Comparison of ENCODE assay signal across 19 cellular contexts in genomic region chr22:42602470-42602869, GRCh38. TPM values are rescaled to one million over a fixed set of nuclear protein-coding genes. Genes with fewer than 3 reads are reported as not detected.
DNase-seq lines count a peak whose midpoint lies in the region; ATAC-seq, FAIRE-seq and TF ChIP-seq lines count a peak whose summit lies in the region.
"Had no signal": no experiment of that assay in that cellular context is flagged by ENCODE, and none has a peak within 500 bp of the region (broad histone marks: within the 10 kb centered on the region; RNA-seq: fewer than 3 reads in every experiment).

No MANE protein-coding gene starts in this region.

- TF ChIP-seq EP300 in GM12878 (IDR thresholded peaks at IDR 0.05; ENCODE audit: borderline replicate concordance in 1 of 2, control insufficient read depth in 1 of 2, low read depth in 2 of 2, low read length in 2 of 2): no peak

- peak; percentile 13 for FAIRE-seq in GM12878 (lab: Jason Lieb, UNC)
- FAIRE-seq: G401.6 had no signal

- no TSS peak for BruUV-seq in GM12878 (replicated peaks; lab: Mats Ljungman, UMichigan)

- intact Hi-C loops in activated CD4-positive, alpha-beta memory T cell treated with anti-CD3 and anti-CD28 coated beads for 36 hours (cut with micrococcal nuclease): no loop called here
- intact Hi-C loops in GM12878 (cut with micrococcal nuclease; ENCODE audit: unreplicated experiment): no loop called here
- intact Hi-C loops in lower leg skin (cut with DNase I; ENCODE audit: low total_unique reads): no loop called here

- SMC1A ChIA-PET in GM12878 (lab: Charles Lee; ENCODE audit: uncharacterized antibody, unreplicated experiment): no interaction called here

- TF ChIP-seq RAD21 in GM12878 (IDR thresholded peaks at IDR 0.05; ENCODE audit: insufficient read depth, low read depth, low read length): no peak

- peaks cover 35% of the 10 kb centered on the region for H3K36me3 Mint-ChIP-seq in activated CD4-positive, alpha-beta memory T cell treated with anti-CD3 and anti-CD28 coated beads for 36 hours
- peaks cover 57% of the 10 kb centered on the region for H3K36me3 Mint-ChIP-seq in activated CD4-positive, alpha-beta memory T cell treated with anti-CD3 and anti-CD28 coated beads, Interleukin-2, amount 10 ng/mL, durations not matched to agents 7 days and 5 days (ENCODE audit: low read depth)
- peaks cover 39 to 58% of the 10 kb centered on the region in 2 donors for H3K36me3 Mint-ChIP-seq in stimulated activated naive B cell treated with anti-CD40 and anti-IgM and Interleukin-4, amounts not matched to agents 10 μg/mL and 1 μg/mL and 100 μg/mL, for 72 hours

- no peak overlapping the region for H3K27ac ChIP-seq in GM12878 (ENCODE audit: control insufficient read depth, insufficient read depth)
- H3K27ac ChIP-seq in brain microvascular endothelial cell: no peak overlapping the region
- H3K27ac ChIP-seq: KMS-11 had no signal

- ATAC-seq in GM12878: no peak
- no peak for ATAC-seq in stimulated activated naive B cell treated with anti-CD40 and anti-IgM and Interleukin-4, amounts not matched to agents 10 μg/mL and 1 μg/mL and 100 μg/mL, for 72 hours (replicated peaks)
- no peak for ATAC-seq in GM21526 (IDR thresholded peaks at IDR 0.05; ENCODE audit: low FRiP score, unreplicated experiment)

- H3K27me3 ChIP-seq in GM12878 (replicated peaks in 1 of 2; ENCODE audit: control insufficient read depth in 2 of 2, insufficient read depth in 2 of 2, low read length in 1 of 2) (no peaks in the 10 kb centered on the region), mucosa of stomach (ENCODE audit: control insufficient read depth, insufficient read depth, low read length) (no peaks in the 10 kb centered on the region), brain microvascular endothelial cell (replicated peaks) (no peaks in the 10 kb centered on the region)

- H3K9me3 ChIP-seq in GM12878 (replicated peaks; ENCODE audit: control insufficient read depth, insufficient read depth, low read length) (no peaks in the 10 kb centered on the region), mucosa of stomach (ENCODE audit: control insufficient read depth, low read length) (no peaks in the 10 kb centered on the region)

- in situ Hi-C loops in GM12878 (cut with MboI) (no loop called here), brain microvascular endothelial cell (cut with HindIII; ENCODE audit: low pct_ligation_motif_present, low sequenced_read_pairs) (no loop called here)

- TF ChIP-seq CTCF in GM12878 (IDR thresholded peaks at IDR 0.05 in 2 of 3, conservative IDR thresholded peaks at IDR 0.05 in 1 of 3; ENCODE audit: control insufficient read depth in 2 of 3, extremely low read depth in 1 of 3, insufficient read depth in 1 of 3, low read depth in 3 of 3, low read length in 3 of 3): no peak
- no peak for TF ChIP-seq CTCF in brain microvascular endothelial cell (IDR thresholded peaks at IDR 0.05; ENCODE audit: low read depth, low read length, missing control alignments)
- TF ChIP-seq CTCF in lower leg skin (IDR thresholded peaks at IDR 0.05): no peak

- H3K9ac ChIP-seq in GM12878 (ENCODE audit: control insufficient read depth, insufficient read depth, low read length) (no peak overlapping the region), mucosa of stomach (ENCODE audit: low read length) (peak overlapping the region; percentile 40)
- H3K9ac ChIP-seq: KMS-11 had no signal

- H3K4me3 ChIP-seq in GM12878: no peak overlapping the region
- no peak overlapping the region for H3K4me3 ChIP-seq in mucosa of stomach (ENCODE audit: low read length)
- H3K4me3 ChIP-seq in brain microvascular endothelial cell (ENCODE audit: low read depth, low read length): no peak overlapping the region
- H3K4me3 ChIP-seq in lower leg skin (ENCODE audit: low read depth, poor library complexity, severe bottlenecking): no peak overlapping the region

- no peaks in the 10 kb centered on the region for H3K27me3 Mint-ChIP-seq in activated CD4-positive, alpha-beta memory T cell treated with anti-CD3 and anti-CD28 coated beads for 36 hours
- no peaks in the 10 kb centered on the region for H3K27me3 Mint-ChIP-seq in activated CD4-positive, alpha-beta memory T cell treated with anti-CD3 and anti-CD28 coated beads, Interleukin-2, amount 10 ng/mL, durations not matched to agents 7 days and 5 days
- no peaks in the 10 kb centered on the region for H3K27me3 Mint-ChIP-seq in stimulated activated naive B cell treated with anti-CD40 and anti-IgM and Interleukin-4, amounts not matched to agents 10 μg/mL and 1 μg/mL and 100 μg/mL, for 72 hours

- no peak overlapping the region for H3K4me3 Mint-ChIP-seq in activated CD4-positive, alpha-beta memory T cell treated with anti-CD3 and anti-CD28 coated beads for 36 hours
- no peak overlapping the region for H3K4me3 Mint-ChIP-seq in activated CD4-positive, alpha-beta memory T cell treated with anti-CD3 and anti-CD28 coated beads, Interleukin-2, amount 10 ng/mL, durations not matched to agents 7 days and 5 days
- H3K4me3 Mint-ChIP-seq in stimulated activated naive B cell treated with anti-CD40 and anti-IgM and Interleukin-4, amounts not matched to agents 10 μg/mL and 1 μg/mL and 100 μg/mL, for 72 hours: no peak overlapping the region
- H3K4me3 Mint-ChIP-seq: H9 had no signal

- no peaks in the 10 kb centered on the region for H3K9me3 Mint-ChIP-seq in activated CD4-positive, alpha-beta memory T cell treated with anti-CD3 and anti-CD28 coated beads for 36 hours
- no peaks in the 10 kb centered on the region for H3K9me3 Mint-ChIP-seq in activated CD4-positive, alpha-beta memory T cell treated with anti-CD3 and anti-CD28 coated beads, Interleukin-2, amount 10 ng/mL, durations not matched to agents 7 days and 5 days
- H3K9me3 Mint-ChIP-seq in stimulated activated naive B cell treated with anti-CD40 and anti-IgM and Interleukin-4, amounts not matched to agents 10 μg/mL and 1 μg/mL and 100 μg/mL, for 72 hours: no peaks in the 10 kb centered on the region

- peaks cover 23% of the 10 kb centered on the region for H3K79me2 ChIP-seq in GM12878 (ENCODE audit: control insufficient read depth, insufficient read depth, low read length)

- TF ChIP-seq POLR2A in GM12878 (IDR thresholded peaks at IDR 0.05; ENCODE audit: low read depth, low read length): no peak
- TF ChIP-seq POLR2A in lower leg skin (IDR thresholded peaks at IDR 0.05): no peak

- H4K20me1 ChIP-seq in GM12878 (ENCODE audit: control insufficient read depth, insufficient read depth): 0 out of 2 replicates have a peak, but pooled peaks cover 7% of the 10 kb centered on the region

- no peak for DNase-seq in activated CD4-positive, alpha-beta memory T cell treated with anti-CD3 and anti-CD28 coated beads for 36 hours
- no peak for DNase-seq in activated CD4-positive, alpha-beta memory T cell treated with anti-CD3 and anti-CD28 coated beads, Interleukin-2, amount 10 ng/mL, durations not matched to agents 7 days and 5 days
- no peak for DNase-seq in GM12878 (ENCODE audit: low read depth, low spot score)
- DNase-seq in stimulated activated naive B cell treated with anti-CD40 and anti-IgM and Interleukin-4, amounts not matched to agents 10 μg/mL and 1 μg/mL and 100 μg/mL, for 72 hours: no peak
- no peak for DNase-seq in brain microvascular endothelial cell
- DNase-seq in lower leg skin (ENCODE audit: low spot score in 2 of 2): no peak
- DNase-seq: 8988T, H9, MV-4-11, NCI-H1417, NCI-H187, NCI-H345, NCI-H524 treated with DMSO at 0.1 percent for 48 hours had no signal

- H3K4me2 ChIP-seq in GM12878 (ENCODE audit: control insufficient read depth, insufficient read depth): no peak overlapping the region
- H3K4me2 ChIP-seq: KMS-11 had no signal

- WGBS in GM12878 (ENCODE audit: insufficient coverage, insufficient replicate concordance, low lambda C conversion rate, missing lambda C conversion rate): 100% methylated on average over 2 of the region's 2 CpGs
- 68 to 85% methylated on average over 2 of the region's 2 CpGs for WGBS in lower leg skin, 2 donors

- H3K27ac Mint-ChIP-seq in activated CD4-positive, alpha-beta memory T cell treated with anti-CD3 and anti-CD28 coated beads for 36 hours: peak overlapping the region; percentile 18
- H3K27ac Mint-ChIP-seq in activated CD4-positive, alpha-beta memory T cell treated with anti-CD3 and anti-CD28 coated beads, Interleukin-2, amount 10 ng/mL, durations not matched to agents 7 days and 5 days: no peak overlapping the region
- peak overlapping the region; percentile 25 for H3K27ac Mint-ChIP-seq in stimulated activated naive B cell treated with anti-CD40 and anti-IgM and Interleukin-4, amounts not matched to agents 10 μg/mL and 1 μg/mL and 100 μg/mL, for 72 hours

- POLR2A ChIA-PET in activated CD4-positive, alpha-beta memory T cell treated with anti-CD3 and anti-CD28 coated beads for 36 hours (lab: Charles Lee): interaction anchor here (1.3 kb wide), 1 partner anchor 33 kb away, joined by 3 read pairs; no protein-coding TSS in a partner anchor
- POLR2A ChIA-PET in activated CD4-positive, alpha-beta memory T cell treated with anti-CD3 and anti-CD28 coated beads, Interleukin-2, amount 10 ng/mL, durations not matched to agents 7 days and 5 days (lab: Charles Lee): interaction anchor here (1.0 kb wide), 1 partner anchor 12 kb away, joined by 4 read pairs; the partner anchor contains the start of gene POLDIP3
- POLR2A ChIA-PET in GM12878 (lab: Charles Lee): no interaction called here

- H3K36me3 ChIP-seq in GM12878 (ENCODE audit: control insufficient read depth in 2 of 2, insufficient read depth in 2 of 2, low read length in 1 of 2): peaks cover 26 to 36% of the 10 kb centered on the region in 2 experiments
- peaks cover 12% of the 10 kb centered on the region for H3K36me3 ChIP-seq in mucosa of stomach (ENCODE audit: control insufficient read depth, insufficient read depth, low read length)
- peaks cover 50% of the 10 kb centered on the region for H3K36me3 ChIP-seq in brain microvascular endothelial cell (replicated peaks)

- H2AFZ ChIP-seq in GM12878 (ENCODE audit: control insufficient read depth, low read depth, low read length): no peak overlapping the region

- RAD21 ChIA-PET in GM12878 (lab: Charles Lee; ENCODE audit: unreplicated experiment): no interaction called here

- H3K4me1 ChIP-seq in GM12878 (ENCODE audit: control insufficient read depth, insufficient read depth, low read length): no peaks in the 10 kb centered on the region
- peaks cover 38% of the 10 kb centered on the region for H3K4me1 ChIP-seq in mucosa of stomach (ENCODE audit: control insufficient read depth, insufficient read depth, low read length)

- CTCF ChIA-PET in activated CD4-positive, alpha-beta memory T cell treated with anti-CD3 and anti-CD28 coated beads for 36 hours (lab: Charles Lee): no interaction called here
- CTCF ChIA-PET in activated CD4-positive, alpha-beta memory T cell treated with anti-CD3 and anti-CD28 coated beads, Interleukin-2, amount 10 ng/mL, durations not matched to agents 7 days and 5 days (lab: Charles Lee): no interaction called here
- CTCF ChIA-PET in GM12878 (lab: Yijun Ruan, JAX): no interaction called here

- peaks cover 24% of the 10 kb centered on the region for H3K4me1 Mint-ChIP-seq in activated CD4-positive, alpha-beta memory T cell treated with anti-CD3 and anti-CD28 coated beads for 36 hours (ENCODE audit: low read depth)
- H3K4me1 Mint-ChIP-seq in activated CD4-positive, alpha-beta memory T cell treated with anti-CD3 and anti-CD28 coated beads, Interleukin-2, amount 10 ng/mL, durations not matched to agents 7 days and 5 days: peaks cover 6% of the 10 kb centered on the region
- H3K4me1 Mint-ChIP-seq in stimulated activated naive B cell treated with anti-CD40 and anti-IgM and Interleukin-4, amounts not matched to agents 10 μg/mL and 1 μg/mL and 100 μg/mL, for 72 hours: peaks cover 12 to 40% of the 10 kb centered on the region in 2 donors

RNA-seq across cellular contexts. Expression of gene POLDIP3, which starts 12.2 kb away (rescaled TPM):
- 10 to 100 TPM; 64.6 to 75.3 TPM for total RNA-seq in activated CD4-positive, alpha-beta memory T cell treated with anti-CD3 and anti-CD28 coated beads for 36 hours
- total RNA-seq in activated CD4-positive, alpha-beta memory T cell treated with anti-CD3 and anti-CD28 coated beads, Interleukin-2, amount 10 ng/mL, durations not matched to agents 7 days and 5 days: 10 to 100 TPM; 71.4 to 74.7 TPM
- 25.8 and 29.0 TPM in 2 replicates for total RNA-seq in GM12878 (2013; cell fraction: nucleolus; rRNA removed)
- total RNA-seq in GM12878 (2014; rRNA removed) (32.9 and 38.9 TPM in 2 replicates), GM12878 (2014; rRNA removed; fragmentation: Illumina TruSeq; extraction: Trizol) (25.9 and 27.0 TPM in 2 replicates), GM12878 (2021) (54.1 and 55.9 TPM in 2 replicates), lower leg skin (10 to 100 TPM; 29.6 to 41.8 (median 40.8) TPM)
- 37.9 TPM for polyA plus RNA-seq in GM12878 (2011; ENCODE audit: low read depth)
- polyA plus RNA-seq in GM12878 (2011; rRNA removed) (35.6 and 54.2 TPM in 2 replicates), GM12878 (2014; fragmentation: Illumina TruSeq; extraction: Trizol) (43.3 and 52.6 TPM in 2 replicates), GM12878 (2014; fragmentation: Nextera tagmentation; extraction: Ambion mirVana) (10 to 100 TPM; 14.8 to 19.3 TPM), GM12878 (2014; rRNA removed) (46.4 and 49.3 TPM in 2 replicates), GM12878 (2016; fragmentation: Nextera tagmentation; extraction: Ambion mirVana) (10 to 100 TPM; 60.1 to 60.2 TPM)
- 41.6 and 47.6 TPM in 2 replicates for polyA plus RNA-seq in GM12878 (2011; cell fraction: cytosol; rRNA removed)
- polyA plus RNA-seq in GM12878 (2011; cell fraction: nucleus; rRNA removed): 54.4 and 62.1 TPM in 2 replicates
- 39.1 and 43.5 TPM in 2 replicates for polyA plus RNA-seq in GM12878 (2012)
- polyA minus RNA-seq in GM12878 (2011; rRNA and poly(A)+ RNA removed): 33.2 and 42.9 TPM in 2 replicates
- 13.8 and 18.2 TPM in 2 replicates for polyA minus RNA-seq in GM12878 (2011; cell fraction: cytosol; rRNA and poly(A)+ RNA removed)
- 14.7 and 20.4 TPM in 2 replicates for polyA minus RNA-seq in GM12878 (2011; cell fraction: nucleus; rRNA and poly(A)+ RNA removed)

RNA-seq across cellular contexts. Expression of gene ATP5MGL, which starts 37.9 kb away (rescaled TPM):
- total RNA-seq in activated CD4-positive, alpha-beta memory T cell treated with anti-CD3 and anti-CD28 coated beads for 36 hours: under 1 TPM; 0.38 to 0.51 TPM
- 1 to 10 TPM; 1.2 to 1.3 TPM for total RNA-seq in activated CD4-positive, alpha-beta memory T cell treated with anti-CD3 and anti-CD28 coated beads, Interleukin-2, amount 10 ng/mL, durations not matched to agents 7 days and 5 days
- total RNA-seq in GM12878 (2013; cell fraction: nucleolus; rRNA removed): 4.9 and 7.6 TPM in 2 replicates
- total RNA-seq in GM12878 (2014; rRNA removed) (0.22 and 0.40 TPM in 2 replicates), GM12878 (2014; rRNA removed; fragmentation: Illumina TruSeq; extraction: Trizol) (0.85 TPM in 1 of 2 replicates, not detected in the other), GM12878 (2021) (0.43 and 0.46 TPM in 2 replicates), lower leg skin (under 1 TPM in 1 of 4 donors, not detected in 3; 0.94 TPM)
- not detected for polyA plus RNA-seq in GM12878 (2011; ENCODE audit: low read depth)
- polyA plus RNA-seq in GM12878 (2011; rRNA removed) (0.23 and 0.26 TPM in 2 replicates), GM12878 (2014; fragmentation: Illumina TruSeq; extraction: Trizol) (not detected in 2 replicates), GM12878 (2014; fragmentation: Nextera tagmentation; extraction: Ambion mirVana) (under 1 TPM; 0.24 to 0.60 TPM), GM12878 (2014; rRNA removed) (not detected in 2 replicates), GM12878 (2016; fragmentation: Nextera tagmentation; extraction: Ambion mirVana) (under 1 TPM; 0.47 to 0.71 TPM)
- polyA plus RNA-seq in GM12878 (2011; cell fraction: cytosol; rRNA removed): not detected in 2 replicates
- 0.51 and 0.52 TPM in 2 replicates for polyA plus RNA-seq in GM12878 (2011; cell fraction: nucleus; rRNA removed)
- not detected in 2 replicates for polyA plus RNA-seq in GM12878 (2012)
- polyA minus RNA-seq in GM12878 (2011; rRNA and poly(A)+ RNA removed): 1.6 and 2.0 TPM in 2 replicates
- not detected in 2 replicates for polyA minus RNA-seq in GM12878 (2011; cell fraction: cytosol; rRNA and poly(A)+ RNA removed)
- 3.0 and 3.5 TPM in 2 replicates for polyA minus RNA-seq in GM12878 (2011; cell fraction: nucleus; rRNA and poly(A)+ RNA removed)
- total RNA-seq: HT-29, RPMI7951 had no signal

RNA-seq across cellular contexts. Expression of gene CYB5R3, which starts 46.7 kb away (rescaled TPM):
- 10 to 100 TPM; 73.7 to 77.6 TPM for total RNA-seq in activated CD4-positive, alpha-beta memory T cell treated with anti-CD3 and anti-CD28 coated beads for 36 hours
- total RNA-seq in activated CD4-positive, alpha-beta memory T cell treated with anti-CD3 and anti-CD28 coated beads, Interleukin-2, amount 10 ng/mL, durations not matched to agents 7 days and 5 days: 10 to 100 TPM; 68.4 to 74.3 TPM
- 38.2 and 40.3 TPM in 2 replicates for total RNA-seq in GM12878 (2013; cell fraction: nucleolus; rRNA removed)
- total RNA-seq in GM12878 (2014; rRNA removed): 33.3 and 46.8 TPM in 2 replicates
- 20.5 and 22.9 TPM in 2 replicates for total RNA-seq in GM12878 (2014; rRNA removed; fragmentation: Illumina TruSeq; extraction: Trizol)
- total RNA-seq in GM12878 (2021): 81.7 and 83.8 TPM in 2 replicates
- polyA plus RNA-seq in GM12878 (2011; ENCODE audit: low read depth): 23.6 TPM
- 21.0 and 70.3 TPM in 2 replicates for polyA plus RNA-seq in GM12878 (2011; rRNA removed)
- 82.7 and 87.2 TPM in 2 replicates for polyA plus RNA-seq in GM12878 (2011; cell fraction: cytosol; rRNA removed)
- 56.1 and 64.4 TPM in 2 replicates for polyA plus RNA-seq in GM12878 (2011; cell fraction: nucleus; rRNA removed)
- polyA plus RNA-seq in GM12878 (2012): 62.8 and 80.6 TPM in 2 replicates
- polyA plus RNA-seq in GM12878 (2014; fragmentation: Illumina TruSeq; extraction: Trizol): 37.3 and 65.3 TPM in 2 replicates
- polyA plus RNA-seq in GM12878 (2014; fragmentation: Nextera tagmentation; extraction: Ambion mirVana): 1 to 10 TPM; 2.0 to 3.5 TPM
- polyA plus RNA-seq in GM12878 (2014; rRNA removed): 81.0 and 102 TPM in 2 replicates
- polyA plus RNA-seq in GM12878 (2016; fragmentation: Nextera tagmentation; extraction: Ambion mirVana): 100 to 1,000 TPM; 104 to 119 TPM
- polyA minus RNA-seq in GM12878 (2011; rRNA and poly(A)+ RNA removed): 49.7 and 58.4 TPM in 2 replicates
- 36.8 and 38.8 TPM in 2 replicates for polyA minus RNA-seq in GM12878 (2011; cell fraction: cytosol; rRNA and poly(A)+ RNA removed)
- 12.7 and 24.7 TPM in 2 replicates for polyA minus RNA-seq in GM12878 (2011; cell fraction: nucleus; rRNA and poly(A)+ RNA removed)
- 100 to 1,000 TPM; 122 to 182 (median 152) TPM for total RNA-seq in lower leg skin

RNA-seq across cellular contexts. Expression of gene SERHL2, which starts 48.7 kb away (rescaled TPM):
- total RNA-seq in activated CD4-positive, alpha-beta memory T cell treated with anti-CD3 and anti-CD28 coated beads for 36 hours: 1 to 10 TPM in 1 of 2 experiments, under 1 TPM in 1; 0.83 to 1.2 TPM
- total RNA-seq in activated CD4-positive, alpha-beta memory T cell treated with anti-CD3 and anti-CD28 coated beads, Interleukin-2, amount 10 ng/mL, durations not matched to agents 7 days and 5 days: under 1 TPM; 0.55 to 0.81 TPM
- total RNA-seq in GM12878 (2013; cell fraction: nucleolus; rRNA removed): 2.4 and 3.3 TPM in 2 replicates
- total RNA-seq in GM12878 (2014; rRNA removed): 1.3 and 2.0 TPM in 2 replicates
- total RNA-seq in GM12878 (2014; rRNA removed; fragmentation: Illumina TruSeq; extraction: Trizol): 0.64 and 1.1 TPM in 2 replicates
- 0.69 and 1.0 TPM in 2 replicates for total RNA-seq in GM12878 (2021)
- polyA plus RNA-seq in GM12878 (2011; ENCODE audit: low read depth): 0.80 TPM
- 0.97 and 1.6 TPM in 2 replicates for polyA plus RNA-seq in GM12878 (2011; rRNA removed)
- 0.63 and 1.5 TPM in 2 replicates for polyA plus RNA-seq in GM12878 (2011; cell fraction: cytosol; rRNA removed)
- polyA plus RNA-seq in GM12878 (2011; cell fraction: nucleus; rRNA removed): 1.4 and 1.6 TPM in 2 replicates
- polyA plus RNA-seq in GM12878 (2012): 0.90 and 1.1 TPM in 2 replicates
- 1.1 and 3.6 TPM in 2 replicates for polyA plus RNA-seq in GM12878 (2014; fragmentation: Illumina TruSeq; extraction: Trizol)
- under 1 TPM; 0.63 to 0.93 TPM for polyA plus RNA-seq in GM12878 (2014; fragmentation: Nextera tagmentation; extraction: Ambion mirVana)
- polyA plus RNA-seq in GM12878 (2014; rRNA removed): 1.3 TPM in 2 replicates
- polyA plus RNA-seq in GM12878 (2016; fragmentation: Nextera tagmentation; extraction: Ambion mirVana): 1 to 10 TPM; 1.7 to 1.8 TPM
- 0.73 and 1.8 TPM in 2 replicates for polyA minus RNA-seq in GM12878 (2011; rRNA and poly(A)+ RNA removed)
- polyA minus RNA-seq in GM12878 (2011; cell fraction: cytosol; rRNA and poly(A)+ RNA removed): not detected in 2 replicates
- polyA minus RNA-seq in GM12878 (2011; cell fraction: nucleus; rRNA and poly(A)+ RNA removed): not detected in 2 replicates
- 10 to 100 TPM; 13.1 to 39.5 (median 18.2) TPM for total RNA-seq in lower leg skin
- total RNA-seq: HT-29 had no signal
